8 cellular contexts compared by ENCODE assay signal in genomic region chr1:92831762-92832536, GRCh38. TPM values are rescaled to one million over a fixed set of nuclear protein-coding genes. Genes with fewer than 3 reads are reported as not detected.
DNase-seq lines count a peak whose midpoint lies in the region; ATAC-seq and TF ChIP-seq lines count a peak whose summit lies in the region.

TSS of gene RPL5 (plus strand) at chr1:92832040. CDS start at chr1:92832115, 75 bp downstream.

- TF ChIP-seq CTCF in Peyer's patch (IDR thresholded peaks at IDR 0.05) (peak; percentile 93 to 98 (median 94)), esophagus muscularis mucosa (IDR thresholded peaks at IDR 0.05) (peak; percentile 78 to 96 (median 94))

- H3K4me3 ChIP-seq in Peyer's patch (peak within 1 kb of the TSS; percentile 61 to 85 (median 78)), esophagus muscularis mucosa (peak within 1 kb of the TSS; percentile 84 to 95 (median 92))

- ATAC-seq in GM21786 (IDR thresholded peaks at IDR 0.05; ENCODE audit: unreplicated experiment), result peak; percentile 92

- peak; percentile 85 to 88 for TF ChIP-seq POLR2A in Peyer's patch (IDR thresholded peaks at IDR 0.05)
- TF ChIP-seq POLR2A in esophagus muscularis mucosa (IDR thresholded peaks at IDR 0.05; ENCODE audit: low read depth), result peak; percentile 91

- no peaks in the 10 kb centered on the region for H3K27me3 ChIP-seq in Peyer's patch
- no peaks in the 10 kb centered on the region for H3K27me3 ChIP-seq in esophagus muscularis mucosa

- H3K4me1 ChIP-seq in Peyer's patch (peaks cover 0 to 29% (median 18%) of the 10 kb centered on the region in 4 donors), esophagus muscularis mucosa (peaks cover 29 to 47% (median 44%) of the 10 kb centered on the region in 4 donors)

- intact Hi-C loops in esophagus muscularis mucosa (cut with DNase I), result loop anchor here (10.0 kb wide), 1 partner anchor 47 kb away; the partner anchor contains the start of gene EVI5

- DNase-seq in Daoy (ENCODE audit: low read depth) (peak; percentile 100), Peyer's patch (peak; percentile 92 to 99 (median 99)), esophagus muscularis mucosa (ENCODE audit: extremely low spot score) (peak; percentile 99), myocyte (ENCODE audit: low read depth) (peak; percentile 99)
- peak; percentile 99 for DNase-seq in activated T-cell treated with anti-CD3 and anti-CD28 coated beads, Interleukin-2, amount 50 U/mL, for 48 hours
- peak; percentile 93 to 95 for DNase-seq in stimulated activated CD8-positive, alpha-beta memory T cell treated with anti-CD3 and anti-CD28 coated beads, Interleukin-7, amount 100 ng/mL, for 48 hours (ENCODE audit: extremely low read depth in 1 of 2, low read depth in 1 of 2)

- H3K36me3 ChIP-seq in KOPT-K1 (ENCODE audit: insufficient read depth, low read length), result peaks cover 51% of the 10 kb centered on the region
- peaks cover 0 to 32% (median 0%) of the 10 kb centered on the region in 3 donors for H3K36me3 ChIP-seq in Peyer's patch
- H3K36me3 ChIP-seq in esophagus muscularis mucosa, result peaks cover 0 to 36% (median 26%) of the 10 kb centered on the region in 4 donors

- no peak for TF ChIP-seq EP300 in esophagus muscularis mucosa (IDR thresholded peaks at IDR 0.05)

- H3K27ac ChIP-seq in KOPT-K1 (ENCODE audit: low read depth, low read length, poor library complexity, severe bottlenecking) (peak within 1 kb of the TSS; percentile 86), Peyer's patch (peak within 1 kb of the TSS; percentile 81 to 92 (median 90)), esophagus muscularis mucosa (replicated peaks in 1 of 4) (peak within 1 kb of the TSS; percentile 95 to 96 (median 95))

- H3K9me3 ChIP-seq in KOPT-K1 (ENCODE audit: insufficient read depth, low read length, poor library complexity, severe bottlenecking), result no peaks in the 10 kb centered on the region
- H3K9me3 ChIP-seq in Peyer's patch, result no peaks in the 10 kb centered on the region
- H3K9me3 ChIP-seq in esophagus muscularis mucosa, result no peaks in the 10 kb centered on the region

- 1% methylated on average over 21 of the region's 57 CpGs for WGBS in esophagus muscularis mucosa

RNA-seq across cellular contexts. Expression of gene RPL5, which starts in this region (rescaled TPM):
- total RNA-seq in Daoy (2014; rRNA removed; shearing (Covaris generic)), result 2,479 and 2,594 TPM in 2 replicates
- total RNA-seq in Peyer's patch (1,000 to 10,000 TPM in 1 of 4 donors, 100 to 1,000 TPM in 3; 530 to 1,560 (median 801) TPM), esophagus muscularis mucosa (1,000 to 10,000 TPM; 1,085 to 2,182 (median 1,790) TPM), myocyte (1,276 and 1,304 TPM in 2 replicates)
- polyA plus RNA-seq in myocyte (2012), result 915 TPM

Comparison
In these comparisons a context has a peak if more than half of its experiments do, and no peak if none do; other contexts are left out.
1. Peak in every context shown above with its lines: DNase-seq, ATAC-seq, H3K4me3 ChIP-seq and H3K27ac ChIP-seq.